1 cellular context compared by ENCODE assay signal in genomic region chr1:232983375-232983774, GRCh38.
TF ChIP-seq lines count a peak whose summit lies in the region.

No MANE protein-coding gene starts in this region.

TF ChIP-seq in K562, 482 proteins besides CTCF, POLR2A, EP300 and RAD21 (continued from another document):
- TF ChIP-seq E2F8 (IDR thresholded peaks at IDR 0.05; ENCODE audit: low read depth, partially characterized antibody) (no peak), TGIF2 (CRISPR knock-in tag; IDR thresholded peaks at IDR 0.05) (no peak), UBTF (IDR thresholded peaks at IDR 0.05; ENCODE audit: borderline replicate concordance in 1 of 2, low read depth in 2 of 2, low read length in 2 of 2) (no peak), LCOR (CRISPR knock-in tag; IDR thresholded peaks at IDR 0.05) (no peak), GTF2B (IDR thresholded peaks at IDR 0.05; ENCODE audit: extremely low read depth, insufficient read length) (no peak)
